Comparison of ENCODE assay signal across 10 cellular contexts in the genomic region with DNA sequence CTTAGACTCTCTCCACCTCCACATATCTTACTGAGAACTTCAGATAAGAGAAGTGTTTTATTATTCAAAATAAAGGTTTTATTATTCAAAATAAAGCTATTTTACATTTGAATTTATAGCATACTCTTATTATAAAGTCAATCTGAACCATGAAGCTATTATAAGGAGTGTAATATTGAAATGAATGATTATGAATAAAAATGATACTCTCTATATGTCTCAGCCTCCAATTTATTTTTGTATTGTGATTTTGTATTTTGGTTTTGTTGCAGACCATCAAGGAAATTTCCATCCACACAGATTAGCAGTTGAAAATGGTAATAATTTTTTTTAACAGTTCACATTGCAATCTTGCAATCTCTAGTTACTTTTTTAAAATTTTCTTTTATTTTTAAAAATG.
"Had no signal": no experiment of that assay in that cellular context is flagged by ENCODE, and none has a peak within 500 bp of the region (broad histone marks: within the 10 kb centered on the region; RNA-seq: fewer than 3 reads in every experiment).

No MANE protein-coding gene starts in this region.

- H3K9ac ChIP-seq: GM23248, KMS-11 had no signal

- H3K4me2 ChIP-seq: KMS-11 had no signal

- H3K27ac Mint-ChIP-seq: H9, IgD-negative memory B cell had no signal

- H3K27me3 Mint-ChIP-seq: IgD-negative memory B cell had no signal

- DNase-seq: GM23248, H9, HCEC 1CT, KBM-7 had no signal

- H2AFZ ChIP-seq: GM23248 had no signal

- H3K9me3 Mint-ChIP-seq: H9, IgD-negative memory B cell had no signal

- FAIRE-seq: H1, H54, HepG2 had no signal

- H3K4me3 Mint-ChIP-seq: IgD-negative memory B cell had no signal

- H3K4me3 ChIP-seq: GM23248 had no signal

- ATAC-seq: HepG2 had no signal

- H3K27ac ChIP-seq: GM23248, HL-60, KMS-11 had no signal
